Comparison of ENCODE assay signal across 8 cellular contexts in genomic region chr6:70955441-70956190, GRCh38. TPM values are rescaled to one million over a fixed set of nuclear protein-coding genes. Genes with fewer than 3 reads are reported as not detected.
DNase-seq lines count a peak whose midpoint lies in the region; ATAC-seq and TF ChIP-seq lines count a peak whose summit lies in the region.

No MANE protein-coding gene starts in this region.

- no peaks in the 10 kb centered on the region for H3K36me3 ChIP-seq in neural progenitor cell

- DNase-seq in DMS79 (lab: John Stamatoyannopoulos, UW) (peak; percentile 59), RPMI7951 (ENCODE audit: low read depth) (peak; percentile 60), foreskin melanocyte (peak; percentile 39), neural progenitor cell (ENCODE audit: low spot score) (peak; percentile 95)
- peak; percentile 58 for DNase-seq in Jurkat, Clone E6-1 (ENCODE audit: low read depth, low spot score)
- DNase-seq in activated effector memory CD4-positive, alpha-beta T cell treated with Interleukin-2 at 50 U/mL for 16 hours: peak; percentile 73

- no peaks in the 10 kb centered on the region for H4K20me1 ChIP-seq in neural progenitor cell (ENCODE audit: low read depth)

- H3K27ac Mint-ChIP-seq in neural progenitor cell: no peak overlapping the region
- no peak overlapping the region for H3K27ac Mint-ChIP-seq in stimulated activated naive CD8-positive, alpha-beta T cell treated with anti-CD3 and anti-CD28 coated beads, Interleukin-15, Interleukin-2, amounts not matched to agents 100 ng/mL and 50 ng/mL, for 24 hours

- peak overlapping the region; percentile 91 for H3K4me3 Mint-ChIP-seq in neural progenitor cell
- H3K4me3 Mint-ChIP-seq in stimulated activated naive CD8-positive, alpha-beta T cell treated with anti-CD3 and anti-CD28 coated beads, Interleukin-15, Interleukin-2, amounts not matched to agents 100 ng/mL and 50 ng/mL, for 24 hours: peak overlapping the region; percentile 80

- no peaks in the 10 kb centered on the region for H3K36me3 Mint-ChIP-seq in neural progenitor cell
- no peaks in the 10 kb centered on the region for H3K36me3 Mint-ChIP-seq in stimulated activated naive CD8-positive, alpha-beta T cell treated with anti-CD3 and anti-CD28 coated beads, Interleukin-15, Interleukin-2, amounts not matched to agents 100 ng/mL and 50 ng/mL, for 24 hours (ENCODE audit: low read depth)

- H3K4me1 ChIP-seq in neural progenitor cell: peaks cover 17% of the 10 kb centered on the region

- peaks cover 81% of the 10 kb centered on the region for H3K27me3 ChIP-seq in neural progenitor cell

- peak; percentile 89 for ATAC-seq in GM21737 (IDR thresholded peaks at IDR 0.05; ENCODE audit: unreplicated experiment)

- H3K9me3 ChIP-seq in neural progenitor cell (ENCODE audit: low read depth): no peaks in the 10 kb centered on the region

- H3K27ac ChIP-seq in neural progenitor cell: no peak overlapping the region

- peak overlapping the region; percentile 95 for H3K4me2 ChIP-seq in neural progenitor cell

- no peak overlapping the region for H3K9ac ChIP-seq in neural progenitor cell

- no peaks in the 10 kb centered on the region for H3K9me3 Mint-ChIP-seq in neural progenitor cell
- no peaks in the 10 kb centered on the region for H3K9me3 Mint-ChIP-seq in stimulated activated naive CD8-positive, alpha-beta T cell treated with anti-CD3 and anti-CD28 coated beads, Interleukin-15, Interleukin-2, amounts not matched to agents 100 ng/mL and 50 ng/mL, for 24 hours

- H3K4me1 Mint-ChIP-seq in neural progenitor cell: peaks cover 9% of the 10 kb centered on the region
- peaks cover 10% of the 10 kb centered on the region for H3K4me1 Mint-ChIP-seq in stimulated activated naive CD8-positive, alpha-beta T cell treated with anti-CD3 and anti-CD28 coated beads, Interleukin-15, Interleukin-2, amounts not matched to agents 100 ng/mL and 50 ng/mL, for 24 hours (ENCODE audit: low read depth)

- peak overlapping the region; percentile 94 for H2AFZ ChIP-seq in neural progenitor cell (replicated peaks)

- no peaks in the 10 kb centered on the region for H3K79me2 ChIP-seq in neural progenitor cell (ENCODE audit: low read depth)

- TF ChIP-seq CTCF in neural progenitor cell (IDR thresholded peaks at IDR 0.05): peak; percentile 82

- peak overlapping the region; percentile 32 for H3K4me3 ChIP-seq in Jurkat, Clone E6-1 (ENCODE audit: low read length)
- H3K4me3 ChIP-seq in neural progenitor cell: peak overlapping the region; percentile 78

- peaks cover 4% of the 10 kb centered on the region for H3F3A ChIP-seq in neural progenitor cell (ENCODE audit: low read depth)

- H3K27me3 Mint-ChIP-seq in neural progenitor cell (ENCODE audit: insufficient read depth, low read depth): peaks cover 28% of the 10 kb centered on the region
- peaks cover 69% of the 10 kb centered on the region for H3K27me3 Mint-ChIP-seq in stimulated activated naive CD8-positive, alpha-beta T cell treated with anti-CD3 and anti-CD28 coated beads, Interleukin-15, Interleukin-2, amounts not matched to agents 100 ng/mL and 50 ng/mL, for 24 hours

RNA-seq across cellular contexts. Expression of gene B3GAT2, which starts 1.2 kb away (rescaled TPM):
- polyA plus RNA-seq in Jurkat, Clone E6-1 (2012; ENCODE audit: insufficient read depth, insufficient read length): 0.48 TPM
- total RNA-seq in RPMI7951 (2014; rRNA removed; shearing (Covaris generic)): not detected in 2 replicates
- total RNA-seq in neural progenitor cell (ENCODE audit: low replicate concordance): 0.71 and 0.77 TPM in 2 replicates

Comparison
In these comparisons a context has a peak if more than half of its experiments do, and no peak if none do; other contexts are left out.
1. DNase-seq: peak in every context shown above with its lines; median percentile 95 in neural progenitor cell; 73 in activated effector memory CD4-positive, alpha-beta T cell treated with Interleukin-2 at 50 U/mL for 16 hours; 60 in RPMI7951; 59 in DMS79; 58 in Jurkat, Clone E6-1; 39 in foreskin melanocyte.